1 cellular context compared by ENCODE assay signal in the genomic region with DNA sequence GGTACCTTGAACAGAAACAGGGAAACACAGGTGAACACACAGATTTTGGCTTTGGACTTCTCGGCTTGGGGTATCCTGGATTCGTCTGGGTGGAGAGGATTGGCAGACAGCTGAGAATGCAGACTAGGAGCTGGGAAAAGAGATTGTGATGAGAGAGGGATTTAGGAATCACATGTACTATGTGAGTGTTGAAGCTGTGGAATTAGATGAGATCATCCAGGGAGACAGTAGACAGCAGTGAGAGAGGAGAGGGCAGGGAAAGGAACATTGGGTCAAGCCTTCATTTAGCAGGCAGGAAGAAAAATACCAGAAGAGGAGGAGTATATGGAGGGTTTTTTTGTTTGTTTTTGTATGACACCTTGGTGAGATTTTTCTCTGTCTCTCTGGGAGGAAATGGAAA.
TF ChIP-seq lines count a peak whose summit lies in the region.

No MANE protein-coding gene starts in this region.

TF ChIP-seq in HepG2, 621 proteins besides CTCF, POLR2A, EP300 and RAD21 (continued from another document):
- TF ChIP-seq TARDBP (CRISPR knock-in tag; IDR thresholded peaks at IDR 0.05) (no peak), ZEB1 (IDR thresholded peaks at IDR 0.05; ENCODE audit: insufficient replicate concordance, low read depth) (no peak)
